In genomic region chr12:153080-153746, GRCh38 we compare ENCODE assay signal across 8 cellular contexts.
DNase-seq lines count a peak whose midpoint lies in the region; ATAC-seq and TF ChIP-seq lines count a peak whose summit lies in the region.

No MANE protein-coding gene starts in this region.

- TF ChIP-seq POLR2A in upper lobe of left lung (IDR thresholded peaks at IDR 0.05), result no peak

- no peak overlapping the region for H3K4me3 Mint-ChIP-seq in activated CD4-positive, alpha-beta memory T cell treated with anti-CD3 and anti-CD28 coated beads, Interleukin-2, amount 10 ng/mL, durations not matched to agents 7 days and 5 days
- no peak overlapping the region for H3K4me3 Mint-ChIP-seq in natural killer cell treated with Interleukin-12 subunit alpha and Interleukin-12 subunit beta and Interleukin-15 and Interleukin-18, amount 100 ng/mL, for 72 hours

- H3K4me1 ChIP-seq in DOHH2 (ENCODE audit: control insufficient read depth, low read length) (no peaks in the 10 kb centered on the region), upper lobe of left lung (no peaks in the 10 kb centered on the region)

- H3K4me3 ChIP-seq in DOHH2 (ENCODE audit: low read length) (no peak overlapping the region), epithelial cell of proximal tubule (ENCODE audit: low read depth, low read length) (no peak overlapping the region), upper lobe of left lung (no peak overlapping the region)

- no peaks in the 10 kb centered on the region for H3K9me3 Mint-ChIP-seq in activated CD4-positive, alpha-beta memory T cell treated with anti-CD3 and anti-CD28 coated beads, Interleukin-2, amount 10 ng/mL, durations not matched to agents 7 days and 5 days
- no peaks in the 10 kb centered on the region for H3K9me3 Mint-ChIP-seq in natural killer cell treated with Interleukin-12 subunit alpha and Interleukin-12 subunit beta and Interleukin-15 and Interleukin-18, amount 100 ng/mL, for 72 hours

- H3K9me3 ChIP-seq in DOHH2 (ENCODE audit: control insufficient read depth, insufficient read depth, low read length) (no peaks in the 10 kb centered on the region), upper lobe of left lung (no peaks in the 10 kb centered on the region)

- H3K4me1 Mint-ChIP-seq in activated CD4-positive, alpha-beta memory T cell treated with anti-CD3 and anti-CD28 coated beads, Interleukin-2, amount 10 ng/mL, durations not matched to agents 7 days and 5 days, result no peaks in the 10 kb centered on the region
- peaks cover 5 to 7% of the 10 kb centered on the region in 2 donors for H3K4me1 Mint-ChIP-seq in natural killer cell treated with Interleukin-12 subunit alpha and Interleukin-12 subunit beta and Interleukin-15 and Interleukin-18, amount 100 ng/mL, for 72 hours (ENCODE audit: low read depth in 2 of 2)

- H4K20me1 ChIP-seq in DOHH2 (ENCODE audit: control insufficient read depth, insufficient read depth, low read depth, low read length), result no peaks in the 10 kb centered on the region

- TF ChIP-seq EP300 in upper lobe of left lung (IDR thresholded peaks at IDR 0.05), result no peak

- H3F3A ChIP-seq in DOHH2 (ENCODE audit: control insufficient read depth, insufficient read depth), result no peaks in the 10 kb centered on the region

- H3K27ac Mint-ChIP-seq in activated CD4-positive, alpha-beta memory T cell treated with anti-CD3 and anti-CD28 coated beads, Interleukin-2, amount 10 ng/mL, durations not matched to agents 7 days and 5 days, result no peak overlapping the region
- no peak overlapping the region for H3K27ac Mint-ChIP-seq in natural killer cell treated with Interleukin-12 subunit alpha and Interleukin-12 subunit beta and Interleukin-15 and Interleukin-18, amount 100 ng/mL, for 72 hours

- no peaks in the 10 kb centered on the region for H3K9me2 ChIP-seq in DOHH2 (replicated peaks; ENCODE audit: control insufficient read depth, low read length)

- H3K27me3 Mint-ChIP-seq in activated CD4-positive, alpha-beta memory T cell treated with anti-CD3 and anti-CD28 coated beads, Interleukin-2, amount 10 ng/mL, durations not matched to agents 7 days and 5 days, result peaks cover 2% of the 10 kb centered on the region
- H3K27me3 Mint-ChIP-seq in natural killer cell treated with Interleukin-12 subunit alpha and Interleukin-12 subunit beta and Interleukin-15 and Interleukin-18, amount 100 ng/mL, for 72 hours, result peaks cover 2 to 7% of the 10 kb centered on the region in 2 donors

- H3K27me3 ChIP-seq in DOHH2 (ENCODE audit: control insufficient read depth, low read length) (no peaks in the 10 kb centered on the region), upper lobe of left lung (no peaks in the 10 kb centered on the region)

- H3K79me2 ChIP-seq in DOHH2 (ENCODE audit: control insufficient read depth, low read length), result no peaks in the 10 kb centered on the region

- 15 to 22% methylated on average over 11 of the region's 11 CpGs for WGBS in upper lobe of left lung, 2 donors

- H3K27ac ChIP-seq in DOHH2 (ENCODE audit: low read depth, low read length) (no peak overlapping the region), upper lobe of left lung (no peak overlapping the region)

- TF ChIP-seq CTCF in DOHH2 (IDR thresholded peaks at IDR 0.05; ENCODE audit: low read depth, low read length, poor library complexity, severe bottlenecking) (peak; percentile 98), epithelial cell of proximal tubule (conservative IDR thresholded peaks at IDR 0.05; ENCODE audit: low read depth, low read length) (peak; percentile 94), upper lobe of left lung (IDR thresholded peaks at IDR 0.05) (peak in 5 of 6 experiments; percentile 29 to 60 (median 48))

- no peak overlapping the region for H3K4me2 ChIP-seq in DOHH2 (ENCODE audit: low read length)

- POLR2A ChIA-PET in activated CD4-positive, alpha-beta memory T cell treated with anti-CD3 and anti-CD28 coated beads, Interleukin-2, amount 10 ng/mL, durations not matched to agents 7 days and 5 days (lab: Charles Lee), result no interaction called here

- CTCF ChIA-PET in activated CD4-positive, alpha-beta memory T cell treated with anti-CD3 and anti-CD28 coated beads, Interleukin-2, amount 10 ng/mL, durations not matched to agents 7 days and 5 days (lab: Charles Lee), result interaction anchor here (0.7 to 1.3 kb wide), 2 partner anchors 9 to 21 kb away, joined by 3 read pairs; no protein-coding TSS in a partner anchor

- DNase-seq in NCI-H526 treated with DMSO at 0.1 percent for 48 hours (lab: John Stamatoyannopoulos, UW), result peak; percentile 42
- DNase-seq in activated CD4-positive, alpha-beta memory T cell treated with anti-CD3 and anti-CD28 coated beads, Interleukin-2, amount 10 ng/mL, durations not matched to agents 7 days and 5 days, result peak; percentile 52
- no peak for DNase-seq in epithelial cell of proximal tubule (ENCODE audit: low read depth)
- DNase-seq in natural killer cell treated with Interleukin-12 subunit alpha and Interleukin-12 subunit beta and Interleukin-15 and Interleukin-18, amount 100 ng/mL, for 72 hours (ENCODE audit: low spot score), result no peak
- peak; percentile 53 to 86 for DNase-seq in upper lobe of left lung
- no peak for DNase-seq in occipital lobe (lab: John Stamatoyannopoulos, UW)

- ATAC-seq in HG03175 (IDR thresholded peaks at IDR 0.05; ENCODE audit: unreplicated experiment), result peak; percentile 68
- ATAC-seq in natural killer cell treated with Interleukin-12 subunit alpha and Interleukin-12 subunit beta and Interleukin-15 and Interleukin-18, amount 100 ng/mL, for 72 hours, result peak; percentile 63 to 64
- ATAC-seq in upper lobe of left lung (ENCODE audit: low FRiP score in 2 of 2), result peak; percentile 67 to 75

- no peaks in the 10 kb centered on the region for H3K36me3 Mint-ChIP-seq in activated CD4-positive, alpha-beta memory T cell treated with anti-CD3 and anti-CD28 coated beads, Interleukin-2, amount 10 ng/mL, durations not matched to agents 7 days and 5 days (ENCODE audit: low read depth)
- no peaks in the 10 kb centered on the region for H3K36me3 Mint-ChIP-seq in natural killer cell treated with Interleukin-12 subunit alpha and Interleukin-12 subunit beta and Interleukin-15 and Interleukin-18, amount 100 ng/mL, for 72 hours

- no peaks in the 10 kb centered on the region for H3K36me3 ChIP-seq in DOHH2 (ENCODE audit: control insufficient read depth, low read length)
- no peaks in the 10 kb centered on the region for H3K36me3 ChIP-seq in upper lobe of left lung

Comparison
In these comparisons a context has a peak if more than half of its experiments do, and no peak if none do; other contexts are left out.
1. CTCF ChIP-seq: peak in every context shown above with its lines; median percentile 98 in DOHH2; 94 in epithelial cell of proximal tubule; 48 in upper lobe of left lung.
2. DNase-seq: peak in NCI-H526 treated with DMSO at 0.1 percent for 48 hours (single experiment), activated CD4-positive, alpha-beta memory T cell treated with anti-CD3 and anti-CD28 coated beads, Interleukin-2, amount 10 ng/mL, durations not matched to agents 7 days and 5 days (single experiment) and upper lobe of left lung (2 of 2); none in epithelial cell of proximal tubule (single experiment), natural killer cell treated with Interleukin-12 subunit alpha and Interleukin-12 subunit beta and Interleukin-15 and Interleukin-18, amount 100 ng/mL, for 72 hours (single experiment) and occipital lobe (single experiment).
3. Peak in every context shown above with its lines, with median percentiles within 50 percentile points of each other: ATAC-seq.